Comparison of ENCODE assay signal across 17 cellular contexts in the genomic region with DNA sequence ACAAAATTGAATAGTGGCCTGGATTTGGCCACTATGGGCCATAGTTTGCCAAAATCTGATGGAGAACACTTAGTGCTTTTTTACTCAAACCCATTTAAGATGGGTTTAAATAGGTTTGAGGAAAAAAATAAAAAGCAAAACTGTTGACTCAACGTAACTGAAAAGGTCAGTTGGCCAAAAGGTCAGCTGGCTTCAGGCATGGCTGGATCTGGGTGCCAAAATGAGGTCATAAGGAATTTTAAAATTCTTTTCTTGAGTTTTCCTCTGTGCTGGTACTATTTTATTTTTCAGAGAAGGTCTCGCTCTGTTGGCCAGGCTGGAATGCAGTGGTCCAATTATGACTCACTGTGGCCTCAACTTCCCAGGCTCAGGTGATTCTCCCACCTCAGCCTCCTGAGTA. TPM values are rescaled to one million over a fixed set of nuclear protein-coding genes. Genes with fewer than 3 reads are reported as not detected.
DNase-seq lines count a peak whose midpoint lies in the region; ATAC-seq and TF ChIP-seq lines count a peak whose summit lies in the region.
"Had no signal": no experiment of that assay in that cellular context is flagged by ENCODE, and none has a peak within 500 bp of the region (broad histone marks: within the 10 kb centered on the region; RNA-seq: fewer than 3 reads in every experiment).

No MANE protein-coding gene starts in this region.

- peak; percentile 29 for DNase-seq in coronary artery (ENCODE audit: low spot score)
- peak; percentile 29 for DNase-seq in glomerular visceral epithelial cell (ENCODE audit: extremely low spot score)
- DNase-seq in ovary: peak in 3 of 5 donors; percentile 40 to 55 (median 51)
- peak; percentile 33 for DNase-seq in testis
- DNase-seq in SHP77 (lab: John Stamatoyannopoulos, UW): no peak
- DNase-seq in SIG-M5 (lab: John Stamatoyannopoulos, UW): no peak
- DNase-seq: BE2C; CD4-positive, alpha-beta memory T cell; DND-41; GDM1 had no signal

- H3K9me3 ChIP-seq in ovary: no peaks in the 10 kb centered on the region
- H3K9me3 ChIP-seq in testis: no peaks in the 10 kb centered on the region
- H3K9me3 ChIP-seq: HAP-1 had no signal

- H3K27me3 ChIP-seq in ovary (no peaks in the 10 kb centered on the region), testis (no peaks in the 10 kb centered on the region)
- H3K27me3 ChIP-seq: BE2C had no signal

- intact Hi-C loops in ovary (cut with DNase I): no loop called here
- intact Hi-C loops in testis (cut with DNase I; ENCODE audit: low total_unique reads): no loop called here

- no peak overlapping the region for H3K4me3 ChIP-seq in coronary artery
- no peak overlapping the region for H3K4me3 ChIP-seq in ovary
- no peak overlapping the region for H3K4me3 ChIP-seq in testis
- H3K4me3 ChIP-seq: A549, HAP-1 had no signal

- no peaks in the 10 kb centered on the region for H3K36me3 ChIP-seq in ovary
- no peaks in the 10 kb centered on the region for H3K36me3 ChIP-seq in testis (ENCODE audit: low read depth, missing control alignments)
- H3K36me3 ChIP-seq: BE2C, HAP-1 had no signal

- no peak for TF ChIP-seq CTCF in coronary artery (IDR thresholded peaks at IDR 0.05)
- TF ChIP-seq CTCF in ovary (IDR thresholded peaks at IDR 0.05): no peak
- TF ChIP-seq CTCF in testis (IDR thresholded peaks at IDR 0.05): no peak

- H3K27ac ChIP-seq in coronary artery (no peak overlapping the region), ovary (no peak overlapping the region), testis (no peak overlapping the region)
- H3K27ac ChIP-seq: A549, C4-2B had no signal

- TF ChIP-seq POLR2A in ovary (IDR thresholded peaks at IDR 0.05) (no peak), testis (IDR thresholded peaks at IDR 0.05) (no peak)

- H3K4me1 ChIP-seq in ovary (ENCODE audit: insufficient read depth): no peaks in the 10 kb centered on the region
- H3K4me1 ChIP-seq in testis: no peaks in the 10 kb centered on the region
- H3K4me1 ChIP-seq: A549, BE2C, HAP-1 had no signal

- TF ChIP-seq EP300 in ovary (IDR thresholded peaks at IDR 0.05): no peak

- no peak for ATAC-seq in HG02885 (IDR thresholded peaks at IDR 0.05; ENCODE audit: poor library complexity, unreplicated experiment)
- ATAC-seq: A549 had no signal

- WGBS in ovary, 3 donors: 29 to 48% (median 30%) methylated on average over 2 of the region's 2 CpGs
- WGBS in testis, 2 donors: 38 to 54% methylated on average over 2 of the region's 2 CpGs

RNA-seq across cellular contexts. Expression of a gene that starts 51.0 kb away (rescaled TPM):
- total RNA-seq in ovary (not detected), testis (100 to 1,000 TPM in 1 of 2 donors, 10 to 100 TPM in 1; 83.4 to 316 TPM)
- polyA plus RNA-seq in ovary (under 1 TPM in 1 of 2 donors, not detected in 1; 0.37 TPM), testis (ENCODE audit: insufficient read depth, low read depth, low replicate concordance) (411 TPM)
- total RNA-seq: CD4-positive, alpha-beta memory T cell; H1; HT1080 had no signal
- polyA plus RNA-seq: A549; AG04450; CD4-positive, alpha-beta memory T cell; H1 had no signal

Comparison
In these comparisons a context has a peak if more than half of its experiments do, and no peak if none do; other contexts are left out.
1. DNase-seq: peak in coronary artery (single experiment), glomerular visceral epithelial cell (single experiment), ovary (3 of 5) and testis (single experiment); none in SHP77 (0 of 2) and SIG-M5 (single experiment).
2. RNA of a gene that starts 51.0 kb away (total RNA-seq): 83.4 to 316 TPM in testis; not detected in ovary; every median in the first group is over 10 times any median in the second.